Comparison of ENCODE assay signal across 1 cellular context in genomic region chrX:71623105-71623450, GRCh38.
TF ChIP-seq lines count a peak whose summit lies in the region.

No MANE protein-coding gene starts in this region.

TF ChIP-seq in endothelial cell of umbilical vein, 7 proteins besides CTCF, POLR2A, EP300 and RAD21:
- TF ChIP-seq MAX (IDR thresholded peaks at IDR 0.05; ENCODE audit: insufficient read depth, insufficient read length) = no peak
- TF ChIP-seq GATA2 (IDR thresholded peaks at IDR 0.05; ENCODE audit: insufficient read depth, insufficient read length, low read depth, low read length) = no peak
- TF ChIP-seq MYC (IDR thresholded peaks at IDR 0.05; ENCODE audit: low read depth, low read length) = no peak
- no peak for TF ChIP-seq EZH2 (IDR thresholded peaks at IDR 0.05; ENCODE audit: borderline replicate concordance, low read depth, low read length, severe bottlenecking)
- TF ChIP-seq FOS (IDR thresholded peaks at IDR 0.05; ENCODE audit: borderline replicate concordance, insufficient read depth, low read length) = no peak
- no peak for TF ChIP-seq POLR2AphosphoS5 (IDR thresholded peaks at IDR 0.05; ENCODE audit: insufficient read depth, low read depth, low read length)
